Comparison of ENCODE assay signal across 15 cellular contexts in genomic region chr3:149216195-149216869, GRCh38. TPM values are rescaled to one million over a fixed set of nuclear protein-coding genes. Genes with fewer than 3 reads are reported as not detected.
DNase-seq lines count a peak whose midpoint lies in the region; ATAC-seq, FAIRE-seq and TF ChIP-seq lines count a peak whose summit lies in the region.
"Had no signal": no experiment of that assay in that cellular context is flagged by ENCODE, and none has a peak within 500 bp of the region (broad histone marks: within the 10 kb centered on the region; RNA-seq: fewer than 3 reads in every experiment).

No MANE protein-coding gene starts in this region.

- no peaks in the 10 kb centered on the region for H3K36me3 ChIP-seq in BE2C
- no peaks in the 10 kb centered on the region for H3K36me3 ChIP-seq in mesendoderm (ENCODE audit: control insufficient read depth, insufficient read depth, low read length)
- no peaks in the 10 kb centered on the region for H3K36me3 ChIP-seq in ovary
- H3K36me3 ChIP-seq: ascending aorta, heart right ventricle, SJSA1, vagina had no signal

- H4K8ac ChIP-seq in mesendoderm (ENCODE audit: low read depth, low read length) = no peak overlapping the region

- peak overlapping the region in 2 of 5 experiments; percentile 18 to 28 for H3K4me3 Mint-ChIP-seq in brain
- H3K4me3 Mint-ChIP-seq: activated T-cell treated with anti-CD3 and anti-CD28 coated beads, Interleukin-2, amount 50 U/mL, for 72 hours had no signal

- H3K27me3 ChIP-seq in BE2C = no peaks in the 10 kb centered on the region
- no peaks in the 10 kb centered on the region for H3K27me3 ChIP-seq in mesendoderm (ENCODE audit: insufficient read depth, low read length, poor library complexity)
- H3K27me3 ChIP-seq in ovary = no peaks in the 10 kb centered on the region
- H3K27me3 ChIP-seq: ascending aorta, heart right ventricle, SJSA1, vagina had no signal

- H3K36me3 Mint-ChIP-seq in brain = no peaks in the 10 kb centered on the region

- H3K18ac ChIP-seq in mesendoderm (ENCODE audit: low read length) = peak overlapping the region; percentile 28

- H3K56ac ChIP-seq in mesendoderm (ENCODE audit: low read length) = no peak overlapping the region

- H3K4me1 ChIP-seq in BE2C (peaks cover 8% of the 10 kb centered on the region; the same call in 1 of the 2 replicates), mesendoderm (ENCODE audit: control insufficient read depth, low read depth, low read length) (no peaks in the 10 kb centered on the region), ovary (ENCODE audit: insufficient read depth) (no peaks in the 10 kb centered on the region)
- H3K4me1 ChIP-seq: ascending aorta, vagina had no signal

- H3K27me3 Mint-ChIP-seq in brain = peaks cover 3% of the 10 kb centered on the region

- H3K23ac ChIP-seq in mesendoderm (ENCODE audit: low read length) = no peak overlapping the region

- no peak overlapping the region for H3K4me3 ChIP-seq in BE2C (ENCODE audit: low read depth, low read length)
- no peak overlapping the region for H3K4me3 ChIP-seq in mesendoderm (ENCODE audit: low read length)
- no peak overlapping the region for H3K4me3 ChIP-seq in ovary
- H3K4me3 ChIP-seq: ascending aorta, heart right ventricle, SJSA1, vagina had no signal

- H3K4ac ChIP-seq in mesendoderm (ENCODE audit: low read depth, low read length) = no peak overlapping the region

- no peak overlapping the region for H3K9ac ChIP-seq in mesendoderm (ENCODE audit: low read length)

- intact Hi-C loops in ovary (cut with DNase I) = no loop called here

- TF ChIP-seq EP300 in ovary (IDR thresholded peaks at IDR 0.05) = no peak

- H2BK5ac ChIP-seq in mesendoderm (ENCODE audit: low read length) = no peak overlapping the region

- ATAC-seq in HG02642 (IDR thresholded peaks at IDR 0.05; ENCODE audit: poor library complexity, unreplicated experiment) (no peak), HG02763 (IDR thresholded peaks at IDR 0.05; ENCODE audit: unreplicated experiment) (no peak)
- ATAC-seq: activated T-cell treated with anti-CD3 and anti-CD28 coated beads, Interleukin-2, amount 50 U/mL, for 72 hours had no signal

- no peak for FAIRE-seq in HTR-8/SVneo (lab: Jason Lieb, UNC)

- TF ChIP-seq CTCF in BE2C (IDR thresholded peaks at IDR 0.05; ENCODE audit: low read depth, low read length) = no peak
- no peak for TF ChIP-seq CTCF in brain (conservative IDR thresholded peaks at IDR 0.05)
- TF ChIP-seq CTCF in ovary (IDR thresholded peaks at IDR 0.05) = no peak

- WGBS in mesendoderm (ENCODE audit: extremely low coverage, insufficient coverage, low lambda C conversion rate) = no CpG with 5 or more reads among the region's 4 CpGs
- 74 to 90% (median 84%) methylated on average over 4 of the region's 4 CpGs for WGBS in ovary, 3 donors

- DNase-seq in BE2C = peak; percentile 53
- DNase-seq in NCI-H2029 treated with DMSO at 0.1 percent for 48 hours (lab: John Stamatoyannopoulos, UW) = peak; percentile 58
- DNase-seq in mesendoderm = no peak
- DNase-seq in HTR-8/SVneo (ENCODE audit: insufficient read length, low spot score) = no peak
- no peak for DNase-seq in ovary
- DNase-seq: activated T-cell treated with anti-CD3 and anti-CD28 coated beads, Interleukin-2, amount 50 U/mL, for 72 hours; heart right ventricle; NCI-H526; stimulated activated CD4-positive, alpha-beta T cell treated with anti-CD3 and anti-CD28 coated beads, Interleukin-2, amount 100 ng/mL, for 24 hours had no signal

- TF ChIP-seq POLR2A in ovary (IDR thresholded peaks at IDR 0.05) = no peak

- H2BK15ac ChIP-seq in mesendoderm (replicated peaks; ENCODE audit: low read depth) = no peak overlapping the region

- H3K79me2 ChIP-seq in mesendoderm (ENCODE audit: control insufficient read depth, insufficient read depth, low read length) = no peaks in the 10 kb centered on the region

- H3K27ac Mint-ChIP-seq in brain = peak overlapping the region in 3 of 5 experiments; percentile 62 to 91 (median 90)
- H3K27ac Mint-ChIP-seq: activated T-cell treated with anti-CD3 and anti-CD28 coated beads, Interleukin-2, amount 50 U/mL, for 72 hours had no signal

- H3K9me3 ChIP-seq in BE2C = no peaks in the 10 kb centered on the region
- no peaks in the 10 kb centered on the region for H3K9me3 ChIP-seq in ovary
- H3K9me3 ChIP-seq: ascending aorta, heart right ventricle, SJSA1, vagina had no signal

- H4K5ac ChIP-seq in mesendoderm (ENCODE audit: low read length) = no peak overlapping the region

- H2AK5ac ChIP-seq in mesendoderm (ENCODE audit: low read length) = no peak overlapping the region

- peaks cover 28% of the 10 kb centered on the region for H3K4me1 Mint-ChIP-seq in brain

- H2BK120ac ChIP-seq in mesendoderm (ENCODE audit: low read depth, low read length) = no peak overlapping the region

- no peak overlapping the region for H3K4me2 ChIP-seq in mesendoderm (ENCODE audit: low read length)

- no peaks in the 10 kb centered on the region for H3K9me3 Mint-ChIP-seq in brain
- H3K9me3 Mint-ChIP-seq: activated T-cell treated with anti-CD3 and anti-CD28 coated beads, Interleukin-2, amount 50 U/mL, for 72 hours had no signal

- H3K27ac ChIP-seq in mesendoderm (ENCODE audit: low read depth, low read length) (no peak overlapping the region), ovary (no peak overlapping the region)
- H3K27ac ChIP-seq: ascending aorta, SJSA1, vagina had no signal

- H3K79me1 ChIP-seq in mesendoderm (ENCODE audit: low read length) = no peaks in the 10 kb centered on the region

RNA-seq across cellular contexts. Expression of gene CP, which starts 5.3 kb away (rescaled TPM):
- polyA plus RNA-seq in BE2C (2012; ENCODE audit: insufficient read depth, insufficient read length, low read depth) = not detected
- 8.1 TPM for polyA plus RNA-seq in brain (ENCODE audit: insufficient read depth, low read depth, low replicate concordance)
- polyA plus RNA-seq in mesendoderm (2013, experiment 1 of 2) = 2.4 TPM
- 2.6 TPM for polyA plus RNA-seq in mesendoderm (2013, experiment 2 of 2)
- total RNA-seq in ovary = 10 to 100 TPM in 2 of 7 donors, 1 to 10 TPM in 4, under 1 TPM in 1; 0.63 to 90.3 (median 5.7) TPM
- polyA plus RNA-seq in ovary = 1 to 10 TPM in 1 of 2 donors, under 1 TPM in 1; 0.40 to 2.1 TPM
- total RNA-seq: activated T-cell treated with anti-CD3 and anti-CD28 coated beads, Interleukin-2, amount 50 U/mL, for 72 hours; SJSA1 had no signal

Comparison
In these comparisons a context has a peak if more than half of its experiments do, and no peak if none do; other contexts are left out.
1. DNase-seq: peak in BE2C (single experiment) and NCI-H2029 treated with DMSO at 0.1 percent for 48 hours (single experiment); none in mesendoderm (single experiment), HTR-8/SVneo (single experiment) and ovary (0 of 5).